8 cellular contexts compared by ENCODE assay signal in genomic region chr2:44952143-44952805, GRCh38. TPM values are rescaled to one million over a fixed set of nuclear protein-coding genes. Genes with fewer than 3 reads are reported as not detected.
A peak's percentile ranks its signal among the peaks of the same experiment; 100 is the strongest.
DNase-seq lines count a peak whose midpoint lies in the region; ATAC-seq and TF ChIP-seq lines count a peak whose summit lies in the region.

No MANE protein-coding gene starts in this region.

- H3K4me3 ChIP-seq in BJ (ENCODE audit: low read depth, low read length), result peak overlapping the region; percentile 10
- peak overlapping the region; percentile 62 for H3K4me3 ChIP-seq in MM.1S (ENCODE audit: low read length)
- peak overlapping the region; percentile 53 for H3K4me3 ChIP-seq in psoas muscle
- H3K4me3 ChIP-seq in ovary, result no peak overlapping the region

- H3K36me3 Mint-ChIP-seq in activated T-cell treated with anti-CD3 and anti-CD28 coated beads, Interleukin-2, amount 50 U/mL, for 4 hours (ENCODE audit: insufficient read depth), result no peaks in the 10 kb centered on the region

- H3K27me3 ChIP-seq in BJ (ENCODE audit: control insufficient read depth, insufficient read depth, low read length) (peaks cover 54% of the 10 kb centered on the region), MM.1S (replicated peaks; ENCODE audit: insufficient read depth, low read length) (peaks cover 31% of the 10 kb centered on the region), psoas muscle (ENCODE audit: insufficient read depth in 3 of 3, low read length in 2 of 3) (peaks cover 0 to 67% (median 27%) of the 10 kb centered on the region in 3 donors), ovary (no peaks in the 10 kb centered on the region)

- POLR2A ChIA-PET in BJ (lab: Charles Lee), result no interaction called here

- TF ChIP-seq POLR2A in ovary (IDR thresholded peaks at IDR 0.05), result no peak

- H2AFZ ChIP-seq in MM.1S (ENCODE audit: low read length), result peak overlapping the region; percentile 76

- intact Hi-C loops in head of caudate nucleus (cut with DNase I), result loop anchor here (10.0 kb wide), 1 partner anchor 467 kb away; no protein-coding TSS in a partner anchor
- intact Hi-C loops in psoas muscle (cut with DNase I), result loop anchor here (5.0 to 10.0 kb wide), 3 partner anchors 560 to 907 kb away; no protein-coding TSS in a partner anchor
- intact Hi-C loops in ovary (cut with DNase I), result loop anchor here in 3 of 4 donors (10.0 kb wide), 3 partner anchors 467 to 907 kb away; no protein-coding TSS in a partner anchor

- H3K79me2 ChIP-seq in MM.1S (ENCODE audit: low read length), result no peaks in the 10 kb centered on the region

- H3K4me2 ChIP-seq in MM.1S (ENCODE audit: low read depth, low read length), result peak overlapping the region; percentile 99

- peak overlapping the region; percentile 30 for H3K4me3 Mint-ChIP-seq in activated T-cell treated with anti-CD3 and anti-CD28 coated beads, Interleukin-2, amount 50 U/mL, for 4 hours

- peaks cover 28% of the 10 kb centered on the region for H3K4me1 Mint-ChIP-seq in activated T-cell treated with anti-CD3 and anti-CD28 coated beads, Interleukin-2, amount 50 U/mL, for 4 hours (ENCODE audit: low read depth)

- no peaks in the 10 kb centered on the region for H3K9me3 Mint-ChIP-seq in activated T-cell treated with anti-CD3 and anti-CD28 coated beads, Interleukin-2, amount 50 U/mL, for 4 hours

- CTCF ChIA-PET in BJ (lab: Yijun Ruan, JAX), result interaction anchor here (0.9 to 1.3 kb wide), 2 partner anchors 14 to 557 kb away, joined by 3 to 4 read pairs; no protein-coding TSS in a partner anchor

- H3K36me3 ChIP-seq in BJ (ENCODE audit: control insufficient read depth, insufficient read depth, low read length) (no peaks in the 10 kb centered on the region), MM.1S (replicated peaks; ENCODE audit: insufficient read depth, low read length) (no peaks in the 10 kb centered on the region), psoas muscle (ENCODE audit: insufficient read depth in 1 of 2, low read depth in 1 of 2) (no peaks in the 10 kb centered on the region), ovary (no peaks in the 10 kb centered on the region)

- H3K27ac ChIP-seq in MM.1S (ENCODE audit: low read length), result no peak overlapping the region
- H3K27ac ChIP-seq in psoas muscle, result no peak overlapping the region
- H3K27ac ChIP-seq in ovary, result no peak overlapping the region

- DNase-seq in BJ (ENCODE audit: low read depth) (no peak), MM.1S (peak; percentile 69), head of caudate nucleus (peak in 24 of 42 donors; percentile 43 to 81 (median 67)), psoas muscle (peak; percentile 59 to 64), ovary (no peak)
- DNase-seq in activated T-cell treated with anti-CD3 and anti-CD28 coated beads, Interleukin-2, amount 50 U/mL, for 4 hours, result no peak

- H3K9ac ChIP-seq in MM.1S (ENCODE audit: low read length), result peak overlapping the region; percentile 45; the same call in 1 of the 2 replicates

- 3 to 6% (median 4%) methylated on average over 46 to 59 of the region's 59 CpGs for WGBS in psoas muscle, 3 donors
- 1% methylated on average over 55 to 59 of the region's 59 CpGs for WGBS in ovary, 3 donors

- no peak for TF ChIP-seq EP300 in ovary (IDR thresholded peaks at IDR 0.05)

- TF ChIP-seq CTCF in BJ (IDR thresholded peaks at IDR 0.05; ENCODE audit: insufficient read depth, low read depth, low read length), result peak; percentile 71
- peak; percentile 74 for TF ChIP-seq CTCF in MM.1S (IDR thresholded peaks at IDR 0.05; ENCODE audit: low read length)
- TF ChIP-seq CTCF in psoas muscle (IDR thresholded peaks at IDR 0.05), result peak; percentile 62
- no peak for TF ChIP-seq CTCF in ovary (IDR thresholded peaks at IDR 0.05)

- no peaks in the 10 kb centered on the region for H3K9me3 ChIP-seq in MM.1S (replicated peaks; ENCODE audit: insufficient read depth, low read length)
- H3K9me3 ChIP-seq in psoas muscle, result no peaks in the 10 kb centered on the region
- H3K9me3 ChIP-seq in ovary, result no peaks in the 10 kb centered on the region

- no peaks in the 10 kb centered on the region for H3K9me2 ChIP-seq in MM.1S (replicated peaks; ENCODE audit: insufficient read depth, low read length)

- peaks cover 80% of the 10 kb centered on the region for H3K27me3 Mint-ChIP-seq in activated T-cell treated with anti-CD3 and anti-CD28 coated beads, Interleukin-2, amount 50 U/mL, for 4 hours (ENCODE audit: low read depth)

- H3F3A ChIP-seq in MM.1S (ENCODE audit: insufficient read depth, low read length), result no peaks in the 10 kb centered on the region

- H3K4me1 ChIP-seq in MM.1S (ENCODE audit: low read length) (0 out of 2 replicates have a peak, but pooled peaks cover 3% of the 10 kb centered on the region), psoas muscle (peaks cover 21% of the 10 kb centered on the region), ovary (ENCODE audit: insufficient read depth) (peaks cover 10% of the 10 kb centered on the region)

- no peaks in the 10 kb centered on the region for H4K20me1 ChIP-seq in MM.1S (ENCODE audit: insufficient read depth, low read length)

- ATAC-seq in GM18868 (IDR thresholded peaks at IDR 0.05; ENCODE audit: unreplicated experiment) (peak; percentile 64), psoas muscle (peak; percentile 48 to 70 (median 68)), GM21515 (IDR thresholded peaks at IDR 0.05; ENCODE audit: unreplicated experiment) (no peak)
- peak; percentile 62 to 63 for ATAC-seq in activated T-cell treated with anti-CD3 and anti-CD28 coated beads, Interleukin-2, amount 50 U/mL, for 4 hours

RNA-seq across cellular contexts. Expression of gene SIX3, which starts 10.8 kb away (rescaled TPM):
- polyA plus RNA-seq in BJ (2011; rRNA removed) (not detected in 2 replicates), psoas muscle (under 1 TPM in 1 of 3 donors, not detected in 2; 0.01 TPM), ovary (not detected)
- not detected in 2 replicates for polyA minus RNA-seq in BJ (2011; rRNA and poly(A)+ RNA removed)
- under 1 TPM in 1 of 3 donors, not detected in 2; 0.11 TPM for total RNA-seq in activated T-cell treated with anti-CD3 and anti-CD28 coated beads, Interleukin-2, amount 50 U/mL, for 4 hours
- total RNA-seq in psoas muscle (under 1 TPM in 1 of 4 donors, not detected in 3; 0.20 TPM), ovary (not detected)

RNA-seq across cellular contexts. Expression of gene SIX2, which starts 57.0 kb away (rescaled TPM):
- 0.23 and 0.36 TPM in 2 replicates for polyA plus RNA-seq in BJ (2011; rRNA removed)
- 0.09 TPM in 1 of 2 replicates, not detected in the other for polyA minus RNA-seq in BJ (2011; rRNA and poly(A)+ RNA removed)
- not detected for total RNA-seq in activated T-cell treated with anti-CD3 and anti-CD28 coated beads, Interleukin-2, amount 50 U/mL, for 4 hours
- total RNA-seq in psoas muscle, result 10 to 100 TPM; 16.6 to 31.4 (median 29.3) TPM
- 10 to 100 TPM; 27.3 to 50.8 (median 36.2) TPM for polyA plus RNA-seq in psoas muscle
- under 1 TPM in 4 of 7 donors, not detected in 3; 0.13 to 0.46 (median 0.16) TPM for total RNA-seq in ovary
- under 1 TPM; 0.06 to 0.18 TPM for polyA plus RNA-seq in ovary

Comparison
In these comparisons a context has a peak if more than half of its experiments do, and no peak if none do; other contexts are left out.
1. DNase-seq: peak in MM.1S (single experiment), head of caudate nucleus (24 of 42) and psoas muscle (2 of 2); none in BJ (single experiment), activated T-cell treated with anti-CD3 and anti-CD28 coated beads, Interleukin-2, amount 50 U/mL, for 4 hours (single experiment) and ovary (0 of 5).
2. CTCF ChIP-seq: peak in BJ (single experiment), MM.1S (single experiment) and psoas muscle (single experiment); none in ovary (0 of 3).
3. RNA of gene SIX2, which starts 57.0 kb away (total RNA-seq): 16.6 to 31.4 TPM in psoas muscle; 0.13 to 0.46 TPM in ovary and not detected in activated T-cell treated with anti-CD3 and anti-CD28 coated beads, Interleukin-2, amount 50 U/mL, for 4 hours; every median in the first group is over 10 times any median in the second.